ENCODE assay signal across 1 cellular context in the genomic region with DNA sequence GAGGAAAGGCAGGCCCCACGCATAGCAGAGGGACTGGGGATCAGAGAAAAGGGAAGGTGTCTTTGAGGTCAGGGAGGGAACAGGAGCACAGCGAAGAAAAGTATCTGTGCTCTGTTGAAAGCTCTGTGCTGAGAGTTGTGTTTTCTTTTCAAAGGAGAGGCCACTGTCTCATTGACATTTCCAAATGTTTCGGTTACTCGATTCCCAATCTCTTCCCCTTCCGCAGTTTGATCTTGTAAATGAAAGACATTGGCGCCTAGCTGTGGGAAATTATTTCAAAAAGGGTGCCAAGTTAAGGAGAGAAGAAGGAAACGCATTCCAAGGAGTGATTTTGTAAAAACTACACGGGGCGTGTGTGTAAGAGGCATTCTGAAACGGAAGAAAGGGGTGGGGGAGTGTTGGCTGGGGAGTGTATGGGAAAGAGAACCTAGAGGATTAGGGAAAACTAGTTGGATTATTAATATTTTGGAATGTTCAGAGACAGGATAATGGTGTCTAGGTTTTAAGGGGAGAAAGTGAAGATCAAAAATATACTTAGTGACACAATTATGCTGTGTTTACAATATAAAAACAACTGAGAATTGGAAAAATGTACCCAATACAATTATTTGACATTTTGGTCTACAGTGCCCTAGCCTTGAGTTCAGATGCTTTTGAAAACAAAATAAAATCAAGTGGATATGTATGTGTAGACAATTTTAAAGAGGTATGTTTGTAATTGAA.
TF ChIP-seq lines count a peak whose summit lies in the region.

No MANE protein-coding gene starts in this region.

TF ChIP-seq in WTC11, 78 proteins besides CTCF, POLR2A, EP300 and RAD21 (continued from another document):
- TF ChIP-seq, protein P1, sequence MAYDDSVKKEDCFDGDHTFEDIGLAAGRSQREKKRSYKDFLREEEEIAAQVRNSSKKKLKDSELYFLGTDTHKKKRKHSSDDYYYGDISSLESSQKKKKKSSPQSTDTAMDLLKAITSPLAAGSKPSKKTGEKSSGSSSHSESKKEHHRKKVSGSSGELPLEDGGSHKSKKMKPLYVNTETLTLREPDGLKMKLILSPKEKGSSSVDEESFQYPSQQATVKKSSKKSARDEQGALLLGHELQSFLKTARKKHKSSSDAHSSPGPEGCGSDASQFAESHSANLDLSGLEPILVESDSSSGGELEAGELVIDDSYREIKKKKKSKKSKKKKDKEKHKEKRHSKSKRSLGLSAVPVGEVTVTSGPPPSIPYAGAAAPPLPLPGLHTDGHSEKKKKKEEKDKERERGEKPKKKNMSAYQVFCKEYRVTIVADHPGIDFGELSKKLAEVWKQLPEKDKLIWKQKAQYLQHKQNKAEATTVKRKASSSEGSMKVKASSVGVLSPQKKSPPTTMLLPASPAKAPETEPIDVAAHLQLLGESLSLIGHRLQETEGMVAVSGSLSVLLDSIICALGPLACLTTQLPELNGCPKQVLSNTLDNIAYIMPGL (CRISPR knock-in tag; IDR thresholded peaks at IDR 0.05) = no peak
- TF ChIP-seq GABPB1 (CRISPR knock-in tag; IDR thresholded peaks at IDR 0.05) (no peak), CREM (CRISPR knock-in tag; IDR thresholded peaks at IDR 0.05) (no peak), NR2C2 (CRISPR knock-in tag; IDR thresholded peaks at IDR 0.05) (no peak), SMAD4 (CRISPR knock-in tag; IDR thresholded peaks at IDR 0.05) (no peak), FOXP1 (CRISPR knock-in tag; IDR thresholded peaks at IDR 0.05; ENCODE audit: borderline replicate concordance) (no peak), ZNF671 (CRISPR knock-in tag; IDR thresholded peaks at IDR 0.05) (no peak), NFYB (CRISPR knock-in tag; conservative IDR thresholded peaks at IDR 0.05; ENCODE audit: low read depth) (no peak), TCF7 (CRISPR knock-in tag; IDR thresholded peaks at IDR 0.05; ENCODE audit: low read depth) (no peak), ZNF396 (CRISPR knock-in tag; IDR thresholded peaks at IDR 0.05; ENCODE audit: borderline replicate concordance) (no peak), TP53 (CRISPR knock-in tag; IDR thresholded peaks at IDR 0.05) (no peak), NFATC4 (CRISPR knock-in tag; IDR thresholded peaks at IDR 0.05) (no peak)
- TF ChIP-seq, protein P2, sequence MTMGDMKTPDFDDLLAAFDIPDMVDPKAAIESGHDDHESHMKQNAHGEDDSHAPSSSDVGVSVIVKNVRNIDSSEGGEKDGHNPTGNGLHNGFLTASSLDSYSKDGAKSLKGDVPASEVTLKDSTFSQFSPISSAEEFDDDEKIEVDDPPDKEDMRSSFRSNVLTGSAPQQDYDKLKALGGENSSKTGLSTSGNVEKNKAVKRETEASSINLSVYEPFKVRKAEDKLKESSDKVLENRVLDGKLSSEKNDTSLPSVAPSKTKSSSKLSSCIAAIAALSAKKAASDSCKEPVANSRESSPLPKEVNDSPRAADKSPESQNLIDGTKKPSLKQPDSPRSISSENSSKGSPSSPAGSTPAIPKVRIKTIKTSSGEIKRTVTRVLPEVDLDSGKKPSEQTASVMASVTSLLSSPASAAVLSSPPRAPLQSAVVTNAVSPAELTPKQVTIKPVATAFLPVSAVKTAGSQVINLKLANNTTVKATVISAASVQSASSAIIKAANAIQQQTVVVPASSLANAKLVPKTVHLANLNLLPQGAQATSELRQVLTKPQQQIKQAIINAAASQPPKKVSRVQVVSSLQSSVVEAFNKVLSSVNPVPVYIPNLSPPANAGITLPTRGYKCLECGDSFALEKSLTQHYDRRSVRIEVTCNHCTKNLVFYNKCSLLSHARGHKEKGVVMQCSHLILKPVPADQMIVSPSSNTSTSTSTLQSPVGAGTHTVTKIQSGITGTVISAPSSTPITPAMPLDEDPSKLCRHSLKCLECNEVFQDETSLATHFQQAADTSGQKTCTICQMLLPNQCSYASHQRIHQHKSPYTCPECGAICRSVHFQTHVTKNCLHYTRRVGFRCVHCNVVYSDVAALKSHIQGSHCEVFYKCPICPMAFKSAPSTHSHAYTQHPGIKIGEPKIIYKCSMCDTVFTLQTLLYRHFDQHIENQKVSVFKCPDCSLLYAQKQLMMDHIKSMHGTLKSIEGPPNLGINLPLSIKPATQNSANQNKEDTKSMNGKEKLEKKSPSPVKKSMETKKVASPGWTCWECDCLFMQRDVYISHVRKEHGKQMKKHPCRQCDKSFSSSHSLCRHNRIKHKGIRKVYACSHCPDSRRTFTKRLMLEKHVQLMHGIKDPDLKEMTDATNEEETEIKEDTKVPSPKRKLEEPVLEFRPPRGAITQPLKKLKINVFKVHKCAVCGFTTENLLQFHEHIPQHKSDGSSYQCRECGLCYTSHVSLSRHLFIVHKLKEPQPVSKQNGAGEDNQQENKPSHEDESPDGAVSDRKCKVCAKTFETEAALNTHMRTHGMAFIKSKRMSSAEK (CRISPR knock-in tag; IDR thresholded peaks at IDR 0.05; ENCODE audit: borderline replicate concordance) = no peak
- TF ChIP-seq, protein P3, sequence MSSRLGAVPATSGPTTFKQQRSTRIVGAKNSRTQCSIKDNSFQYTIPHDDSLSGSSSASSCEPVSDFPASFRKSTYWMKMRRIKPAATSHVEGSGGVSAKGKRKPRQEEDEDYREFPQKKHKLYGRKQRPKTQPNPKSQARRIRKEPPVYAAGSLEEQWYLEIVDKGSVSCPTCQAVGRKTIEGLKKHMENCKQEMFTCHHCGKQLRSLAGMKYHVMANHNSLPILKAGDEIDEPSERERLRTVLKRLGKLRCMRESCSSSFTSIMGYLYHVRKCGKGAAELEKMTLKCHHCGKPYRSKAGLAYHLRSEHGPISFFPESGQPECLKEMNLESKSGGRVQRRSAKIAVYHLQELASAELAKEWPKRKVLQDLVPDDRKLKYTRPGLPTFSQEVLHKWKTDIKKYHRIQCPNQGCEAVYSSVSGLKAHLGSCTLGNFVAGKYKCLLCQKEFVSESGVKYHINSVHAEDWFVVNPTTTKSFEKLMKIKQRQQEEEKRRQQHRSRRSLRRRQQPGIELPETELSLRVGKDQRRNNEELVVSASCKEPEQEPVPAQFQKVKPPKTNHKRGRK (CRISPR knock-in tag; IDR thresholded peaks at IDR 0.05; ENCODE audit: borderline replicate concordance) = no peak
